9 cellular contexts compared by ENCODE assay signal in the genomic region with DNA sequence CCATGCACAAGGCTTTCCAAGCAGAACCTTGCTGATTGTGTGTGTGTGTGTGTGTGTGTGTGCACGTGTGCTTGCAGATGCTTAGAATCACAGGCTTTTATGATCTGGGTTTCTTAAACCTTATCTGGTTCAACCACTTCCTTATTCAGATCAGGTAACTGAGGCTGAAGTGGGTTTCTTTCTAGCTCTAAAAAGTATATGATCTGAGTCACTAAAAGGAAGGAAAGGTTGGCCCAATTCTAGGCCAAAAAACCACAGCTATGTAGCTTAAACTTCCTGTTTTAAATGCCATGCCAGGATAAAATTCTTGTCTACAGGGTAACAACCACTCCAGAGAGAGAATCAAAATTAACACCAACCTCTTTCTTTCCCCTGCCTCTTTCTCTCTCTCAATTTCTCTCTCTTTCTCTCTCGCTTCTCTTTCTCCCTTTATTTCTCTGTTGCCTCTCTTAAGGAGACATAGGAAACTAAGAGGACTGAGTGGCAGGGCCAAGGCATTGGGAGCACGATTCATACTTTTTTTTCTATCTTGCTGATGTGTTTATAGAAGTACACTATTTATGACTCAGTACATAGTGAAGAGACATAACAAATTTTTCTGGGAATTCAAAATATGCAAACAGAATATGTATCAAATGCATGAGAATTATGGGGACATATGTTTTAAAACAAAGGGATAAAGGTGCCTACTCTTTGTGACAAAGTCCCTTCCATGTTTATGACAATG.
DNase-seq lines count a peak whose midpoint lies in the region; ATAC-seq, FAIRE-seq and TF ChIP-seq lines count a peak whose summit lies in the region.
"Had no signal": no experiment of that assay in that cellular context is flagged by ENCODE, and none has a peak within 500 bp of the region (broad histone marks: within the 10 kb centered on the region; RNA-seq: fewer than 3 reads in every experiment).

No MANE protein-coding gene starts in this region.

- TF ChIP-seq CTCF in MCF 10A (IDR thresholded peaks at IDR 0.05; ENCODE audit: unreplicated experiment) (no peak), breast epithelium (IDR thresholded peaks at IDR 0.05) (no peak), endothelial cell of umbilical vein (IDR thresholded peaks at IDR 0.05; ENCODE audit: extremely low read depth in 1 of 2, insufficient read depth in 1 of 2, low read depth in 1 of 2, low read length in 2 of 2) (no peak), upper lobe of right lung (IDR thresholded peaks at IDR 0.05) (no peak)

- H3K4me3 Mint-ChIP-seq in MCF 10A (ENCODE audit: unreplicated experiment): no peak overlapping the region

- H3K27me3 Mint-ChIP-seq in MCF 10A (ENCODE audit: insufficient read depth, unreplicated experiment): no peaks in the 10 kb centered on the region

- H3K4me2 ChIP-seq in endothelial cell of umbilical vein (ENCODE audit: insufficient read depth, low read length): peak overlapping the region; percentile 85

- no peaks in the 10 kb centered on the region for H3K36me3 Mint-ChIP-seq in MCF 10A (ENCODE audit: insufficient read depth, unreplicated experiment)

- H3K4me3 ChIP-seq in breast epithelium: no peak overlapping the region
- peak overlapping the region in 1 of 3 experiments; percentile 23 for H3K4me3 ChIP-seq in endothelial cell of umbilical vein (replicated peaks in 1 of 3; ENCODE audit: insufficient read depth in 1 of 3, low read depth in 1 of 3, low read length in 3 of 3)
- H3K4me3 ChIP-seq in upper lobe of right lung: no peak overlapping the region

- no peak overlapping the region for H3K27ac Mint-ChIP-seq in MCF 10A (ENCODE audit: low read depth, unreplicated experiment)

- no peaks in the 10 kb centered on the region for H4K20me1 ChIP-seq in endothelial cell of umbilical vein (replicated peaks; ENCODE audit: control insufficient read depth, extremely low read depth, insufficient read depth, low read length)

- ATAC-seq in upper lobe of right lung: peak; percentile 46
- ATAC-seq in GM18909 (IDR thresholded peaks at IDR 0.05; ENCODE audit: poor library complexity, unreplicated experiment): no peak

- no peaks in the 10 kb centered on the region for H3K4me1 ChIP-seq in breast epithelium
- H3K4me1 ChIP-seq in endothelial cell of umbilical vein (ENCODE audit: control insufficient read depth, extremely low read depth, insufficient read depth, low read length): peaks cover 27% of the 10 kb centered on the region
- H3K4me1 ChIP-seq in upper lobe of right lung: peaks cover 4% of the 10 kb centered on the region

- BruUV-seq in MCF 10A (replicated peaks; lab: Mats Ljungman, UMichigan): no TSS peak
- TSS peak; percentile 80 for BruUV-seq in endothelial cell of umbilical vein (replicated peaks; lab: Mats Ljungman, UMichigan)

- H3K9me1 ChIP-seq in endothelial cell of umbilical vein (replicated peaks; ENCODE audit: control insufficient read depth, extremely low read depth, insufficient read depth, low read length): no peaks in the 10 kb centered on the region

- intact Hi-C loops in MCF 10A (cut with micrococcal nuclease) (no loop called here), breast epithelium (cut with DNase I; ENCODE audit: low total_unique reads) (no loop called here), endothelial cell of umbilical vein (cut with micrococcal nuclease) (loop anchor here (1.0 to 5.0 kb wide), 10 partner anchors 27 to 1027 kb away; no protein-coding TSS in a partner anchor), upper lobe of right lung (cut with DNase I) (no loop called here)

- H3K36me3 ChIP-seq in breast epithelium: no peaks in the 10 kb centered on the region
- no peaks in the 10 kb centered on the region for H3K36me3 ChIP-seq in endothelial cell of umbilical vein (ENCODE audit: control insufficient read depth in 2 of 2, extremely low read depth in 1 of 2, insufficient read depth in 2 of 2, low read length in 2 of 2)
- no peaks in the 10 kb centered on the region for H3K36me3 ChIP-seq in upper lobe of right lung

- H3K9me3 ChIP-seq in breast epithelium (no peaks in the 10 kb centered on the region), endothelial cell of umbilical vein (replicated peaks; ENCODE audit: control insufficient read depth, insufficient read depth, low read length) (no peaks in the 10 kb centered on the region), upper lobe of right lung (no peaks in the 10 kb centered on the region)

- peaks cover 14% of the 10 kb centered on the region for H3K4me1 Mint-ChIP-seq in MCF 10A (ENCODE audit: insufficient read depth, unreplicated experiment)

- H3K27me3 ChIP-seq in breast epithelium: no peaks in the 10 kb centered on the region
- H3K27me3 ChIP-seq in endothelial cell of umbilical vein (ENCODE audit: control insufficient read depth in 2 of 2, insufficient read depth in 2 of 2, low read length in 2 of 2): no peaks in the 10 kb centered on the region
- H3K27me3 ChIP-seq in upper lobe of right lung: no peaks in the 10 kb centered on the region

- FAIRE-seq in endothelial cell of umbilical vein (lab: Jason Lieb, UNC): peak; percentile 96

- peak overlapping the region in 1 of 2 donors; percentile 48 for H3K27ac ChIP-seq in breast epithelium
- H3K27ac ChIP-seq in endothelial cell of umbilical vein (ENCODE audit: insufficient read depth, low read depth, low read length): peak overlapping the region; percentile 91
- H3K27ac ChIP-seq in upper lobe of right lung: no peak overlapping the region

- H3K9me3 Mint-ChIP-seq in MCF 10A (ENCODE audit: unreplicated experiment): peaks cover 9% of the 10 kb centered on the region

- H3K9ac ChIP-seq in endothelial cell of umbilical vein (replicated peaks; ENCODE audit: extremely low read depth, insufficient read depth, low read length): peak overlapping the region; percentile 75

- no peaks in the 10 kb centered on the region for H3K79me2 ChIP-seq in endothelial cell of umbilical vein (ENCODE audit: control insufficient read depth, insufficient read depth, low read length)

- dilution Hi-C loops in endothelial cell of umbilical vein (cut with MboI; ENCODE audit: extremely low pct_ligation_motif_present, low sequenced_read_pairs): no loop called here

- DNase-seq in MCF 10A (ENCODE audit: unreplicated experiment): peak; percentile 58
- DNase-seq in breast epithelium (ENCODE audit: low spot score in 2 of 2): no peak
- DNase-seq in SKM-1 (lab: John Stamatoyannopoulos, UW; ENCODE audit: unreplicated experiment): peak; percentile 92
- DNase-seq in endothelial cell of umbilical vein (ENCODE audit: low read depth, low spot score): peak; percentile 81
- DNase-seq in upper lobe of right lung: no peak
- no peak for DNase-seq in 8988T
- DNase-seq in stimulated activated CD4-positive, alpha-beta T cell treated with anti-CD3 and anti-CD28 coated beads, Interleukin-2, amount 100 ng/mL, for 24 hours: no peak
- DNase-seq: DMS79 had no signal

- POLR2A ChIA-PET in MCF 10A (lab: Yijun Ruan, JAX): interaction anchor here (0.8 kb wide), 1 partner anchor 25 kb away, joined by 3 read pairs; no protein-coding TSS in a partner anchor
- POLR2A ChIA-PET in endothelial cell of umbilical vein (lab: Charles Lee): interaction anchor here (0.7 kb wide), 1 partner anchor 703 kb away, joined by 3 read pairs; no protein-coding TSS in a partner anchor

- H2AFZ ChIP-seq in endothelial cell of umbilical vein (ENCODE audit: low read depth, low read length): peak overlapping the region; percentile 64

- CTCF ChIA-PET in MCF 10A (lab: Yijun Ruan, JAX) (interaction anchor here (0.6 kb wide), 1 partner anchor 28 kb away, joined by 3 read pairs; no protein-coding TSS in a partner anchor), endothelial cell of umbilical vein (lab: Charles Lee) (interaction anchor here (0.6 to 2.2 kb wide), 11 partner anchors 10 to 1027 kb away, joined by 3 to 13 read pairs (median 4); a partner anchor contains a TSS)

- TF ChIP-seq POLR2A in breast epithelium (IDR thresholded peaks at IDR 0.05) (no peak), endothelial cell of umbilical vein (IDR thresholded peaks at IDR 0.05; ENCODE audit: low read depth, low read length) (peak; percentile 38)

TF ChIP-seq in endothelial cell of umbilical vein, 7 proteins besides CTCF, POLR2A, EP300 and RAD21:
- no peak for TF ChIP-seq EZH2 (IDR thresholded peaks at IDR 0.05; ENCODE audit: borderline replicate concordance, low read depth, low read length, severe bottlenecking)
- no peak for TF ChIP-seq MYC (IDR thresholded peaks at IDR 0.05; ENCODE audit: low read depth, low read length)
- TF ChIP-seq FOS (IDR thresholded peaks at IDR 0.05; ENCODE audit: borderline replicate concordance, insufficient read depth, low read length): peak; percentile 6
- peak; percentile 84 for TF ChIP-seq JUN (IDR thresholded peaks at IDR 0.05; ENCODE audit: borderline replicate concordance, insufficient read depth, insufficient read length, low read depth)
- TF ChIP-seq, protein P1, sequence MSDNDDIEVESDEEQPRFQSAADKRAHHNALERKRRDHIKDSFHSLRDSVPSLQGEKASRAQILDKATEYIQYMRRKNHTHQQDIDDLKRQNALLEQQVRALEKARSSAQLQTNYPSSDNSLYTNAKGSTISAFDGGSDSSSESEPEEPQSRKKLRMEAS (IDR thresholded peaks at IDR 0.05; ENCODE audit: insufficient read depth, insufficient read length): no peak
- TF ChIP-seq POLR2AphosphoS5 (IDR thresholded peaks at IDR 0.05; ENCODE audit: insufficient read depth, low read depth, low read length): peak; percentile 76
- TF ChIP-seq GATA2 (IDR thresholded peaks at IDR 0.05; ENCODE audit: insufficient read depth, insufficient read length, low read depth, low read length): peak; percentile 87

Comparison
In these comparisons a context has a peak if more than half of its experiments do, and no peak if none do; other contexts are left out.
1. DNase-seq: peak in MCF 10A (single experiment), SKM-1 (single experiment) and endothelial cell of umbilical vein (single experiment); none in breast epithelium (0 of 2), upper lobe of right lung (single experiment), 8988T (single experiment) and stimulated activated CD4-positive, alpha-beta T cell treated with anti-CD3 and anti-CD28 coated beads, Interleukin-2, amount 100 ng/mL, for 24 hours (0 of 2).